Comparison of ENCODE assay signal across 11 cellular contexts in the genomic region with DNA sequence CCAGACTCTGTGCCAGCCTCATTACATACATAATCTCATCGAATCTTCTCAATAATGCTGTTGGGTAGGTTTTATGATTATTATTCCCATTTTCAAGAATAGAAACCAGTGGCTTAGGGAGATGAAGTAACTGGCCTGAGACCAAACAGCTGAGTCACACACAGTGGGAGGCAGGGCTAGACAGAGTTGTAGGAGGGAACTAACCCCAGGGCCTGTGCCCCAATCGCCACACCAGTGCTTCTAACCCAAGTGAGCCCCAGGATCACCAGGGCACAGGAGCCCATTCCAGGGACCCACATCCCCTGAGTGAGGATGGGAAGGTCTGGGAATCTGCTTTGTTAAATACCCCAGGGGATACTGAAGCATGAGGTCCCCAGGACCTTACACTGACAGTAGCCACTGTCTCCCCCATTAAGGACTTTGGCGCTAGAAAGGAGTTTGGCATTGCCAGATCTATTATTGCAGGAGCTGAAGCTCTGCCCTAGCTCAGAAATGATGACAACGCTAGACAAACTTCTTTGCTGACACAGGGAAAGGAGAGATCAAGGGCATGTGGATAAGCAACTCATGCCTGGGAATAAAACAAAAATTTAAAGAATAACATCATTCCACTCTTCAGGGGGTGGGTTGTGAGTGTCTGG.
DNase-seq lines count a peak whose midpoint lies in the region; ATAC-seq and TF ChIP-seq lines count a peak whose summit lies in the region.
"Had no signal": no experiment of that assay in that cellular context is flagged by ENCODE, and none has a peak within 500 bp of the region (broad histone marks: within the 10 kb centered on the region; RNA-seq: fewer than 3 reads in every experiment).

No MANE protein-coding gene starts in this region.

- no peaks in the 10 kb centered on the region for H3K27me3 Mint-ChIP-seq in progenitor cell of endocrine pancreas

- H3K27ac ChIP-seq in Panc1 (ENCODE audit: low read length) (no peak overlapping the region), parathyroid adenoma (peak overlapping the region; percentile 60)

- BruUV-seq in Panc1 (replicated peaks; lab: Mats Ljungman, UMichigan) = no TSS peak

- H3K27me3 ChIP-seq in Panc1 (ENCODE audit: control insufficient read depth, insufficient read depth, low read length) (no peaks in the 10 kb centered on the region), parathyroid adenoma (ENCODE audit: control insufficient read depth, insufficient read depth, low read length) (no peaks in the 10 kb centered on the region)

- peaks cover 8% of the 10 kb centered on the region; the same call in 1 of the 2 replicates for H3K9me3 ChIP-seq in Panc1 (ENCODE audit: control insufficient read depth, insufficient read depth, low read depth, low read length)
- H3K9me3 ChIP-seq in parathyroid adenoma (ENCODE audit: control insufficient read depth, low read length) = no peaks in the 10 kb centered on the region

- H3K9ac ChIP-seq in parathyroid adenoma = no peak overlapping the region

- no peak overlapping the region for H3K27ac Mint-ChIP-seq in progenitor cell of endocrine pancreas
- H3K27ac Mint-ChIP-seq: CD4-positive, alpha-beta T cell had no signal

- H3K36me3 ChIP-seq in Panc1 (ENCODE audit: control insufficient read depth, insufficient read depth, low read length) (no peaks in the 10 kb centered on the region), parathyroid adenoma (ENCODE audit: control insufficient read depth, insufficient read depth, low read length) (no peaks in the 10 kb centered on the region)

- H3K4me1 ChIP-seq in Panc1 (ENCODE audit: control insufficient read depth, insufficient read depth, low read length) = no peaks in the 10 kb centered on the region
- peaks cover 22% of the 10 kb centered on the region for H3K4me1 ChIP-seq in parathyroid adenoma

- no peaks in the 10 kb centered on the region for H3K79me2 ChIP-seq in parathyroid adenoma

- ATAC-seq in Panc1 = 0 out of 2 replicates have a peak, but pooled peaks have one; percentile 62

- CTCF ChIA-PET in Panc1 (lab: Charles Lee) = interaction anchor here (0.6 kb wide), 1 partner anchor 62 kb away, joined by 3 read pairs; no protein-coding TSS in a partner anchor

- peaks cover 8% of the 10 kb centered on the region for H3K9me3 Mint-ChIP-seq in progenitor cell of endocrine pancreas (ENCODE audit: low read depth)

- in situ Hi-C loops in Panc1 (cut with HindIII; ENCODE audit: low pct_unique_long_range_greater_than_20kb, low sequenced_read_pairs) = no loop called here

- DNase-seq in ELR (ENCODE audit: low read depth) (peak; percentile 57), Panc1 (ENCODE audit: low read depth, low spot score) (no peak), fibroblast of peridontal ligament (ENCODE audit: extremely low read depth) (peak; percentile 21), HT-29 (ENCODE audit: low spot score) (no peak), NCI-H2171 (lab: John Stamatoyannopoulos, UW) (no peak), progenitor cell of endocrine pancreas (ENCODE audit: low spot score, unreplicated experiment) (no peak)
- no peak for DNase-seq in stimulated activated naive CD4-positive, alpha-beta T cell treated with Interleukin-2 at 50 U/mL for 16 hours (lab: John Stamatoyannopoulos, UW)
- DNase-seq: activated CD8-positive, alpha-beta memory T cell treated with anti-CD3 and anti-CD28 coated beads, Interleukin-2, amount 50 U/mL, for 4 hours; CD4-positive, alpha-beta T cell; T-helper 1 cell had no signal

- no peak overlapping the region for H3K4me3 ChIP-seq in Panc1 (ENCODE audit: low read depth in 2 of 2, low read length in 2 of 2)
- H3K4me3 ChIP-seq in parathyroid adenoma (ENCODE audit: low read depth, low read length) = no peak overlapping the region

- intact Hi-C loops in Panc1 (cut with micrococcal nuclease; ENCODE audit: unreplicated experiment) = no loop called here

- H3K4me3 Mint-ChIP-seq in progenitor cell of endocrine pancreas (ENCODE audit: low read depth) = no peak overlapping the region
- H3K4me3 Mint-ChIP-seq: CD4-positive, alpha-beta T cell had no signal

- peak overlapping the region; percentile 36 for H3K4me2 ChIP-seq in parathyroid adenoma (ENCODE audit: low read length)

- POLR2A ChIA-PET in Panc1 (lab: Charles Lee) = no interaction called here

- H3K36me3 Mint-ChIP-seq in progenitor cell of endocrine pancreas (ENCODE audit: insufficient read depth) = peaks cover 2% of the 10 kb centered on the region

- TF ChIP-seq CTCF in Panc1 (IDR thresholded peaks at IDR 0.05) (no peak), parathyroid adenoma (IDR thresholded peaks at IDR 0.05) (no peak), progenitor cell of endocrine pancreas (IDR thresholded peaks at IDR 0.05; ENCODE audit: unreplicated experiment) (no peak)

- peak overlapping the region; percentile 36 for H2AFZ ChIP-seq in parathyroid adenoma

- no peaks in the 10 kb centered on the region for H3K4me1 Mint-ChIP-seq in progenitor cell of endocrine pancreas (ENCODE audit: low read depth)

Comparison
In these comparisons a context has a peak if more than half of its experiments do, and no peak if none do; other contexts are left out.
1. DNase-seq: peak in ELR (single experiment) and fibroblast of peridontal ligament (single experiment); none in Panc1 (single experiment), HT-29 (single experiment), NCI-H2171 (single experiment), progenitor cell of endocrine pancreas (single experiment) and stimulated activated naive CD4-positive, alpha-beta T cell treated with Interleukin-2 at 50 U/mL for 16 hours (single experiment).